Comparison of ENCODE assay signal across 1 cellular context in the genomic region with DNA sequence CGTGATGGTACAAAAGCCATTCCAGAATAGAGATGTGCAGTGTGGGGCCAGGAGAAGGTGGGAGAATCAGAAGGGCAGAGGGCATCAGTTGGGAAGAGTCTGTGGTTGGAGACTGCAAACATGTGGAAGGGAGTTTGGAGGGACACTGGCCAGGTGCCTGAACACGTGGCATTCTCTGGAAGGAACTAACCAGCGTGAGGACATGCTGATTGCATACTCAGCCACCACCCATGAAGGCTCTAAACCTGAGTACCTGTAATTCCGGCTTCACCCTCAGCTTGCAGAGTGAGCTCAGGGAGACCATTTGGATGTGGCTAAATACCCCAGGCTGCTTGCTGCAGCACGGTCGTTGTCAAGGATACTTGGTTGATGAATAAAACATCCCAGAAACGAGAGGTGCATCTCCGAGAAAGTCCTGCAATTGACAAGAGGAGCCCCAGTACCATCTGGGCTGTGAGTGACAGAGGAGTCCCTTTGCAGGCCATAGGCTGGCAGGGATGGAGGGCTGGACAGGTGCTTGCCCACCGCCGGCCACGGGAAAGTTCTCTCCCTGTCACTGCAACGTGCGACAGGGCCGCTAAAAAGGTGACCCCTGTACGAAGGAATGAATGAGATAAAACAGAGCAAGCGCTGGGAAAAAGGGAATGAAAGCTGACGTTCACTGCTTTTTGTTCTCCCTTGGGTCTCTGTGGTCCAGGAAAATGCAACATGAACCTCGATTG.
A peak's percentile ranks its signal among the peaks of the same experiment; 100 is the strongest.
TF ChIP-seq lines count a peak whose summit lies in the region.

No MANE protein-coding gene starts in this region.

TF ChIP-seq in HepG2, 621 proteins besides CTCF, POLR2A, EP300 and RAD21 (continued from another document):
- TF ChIP-seq, protein P1, sequence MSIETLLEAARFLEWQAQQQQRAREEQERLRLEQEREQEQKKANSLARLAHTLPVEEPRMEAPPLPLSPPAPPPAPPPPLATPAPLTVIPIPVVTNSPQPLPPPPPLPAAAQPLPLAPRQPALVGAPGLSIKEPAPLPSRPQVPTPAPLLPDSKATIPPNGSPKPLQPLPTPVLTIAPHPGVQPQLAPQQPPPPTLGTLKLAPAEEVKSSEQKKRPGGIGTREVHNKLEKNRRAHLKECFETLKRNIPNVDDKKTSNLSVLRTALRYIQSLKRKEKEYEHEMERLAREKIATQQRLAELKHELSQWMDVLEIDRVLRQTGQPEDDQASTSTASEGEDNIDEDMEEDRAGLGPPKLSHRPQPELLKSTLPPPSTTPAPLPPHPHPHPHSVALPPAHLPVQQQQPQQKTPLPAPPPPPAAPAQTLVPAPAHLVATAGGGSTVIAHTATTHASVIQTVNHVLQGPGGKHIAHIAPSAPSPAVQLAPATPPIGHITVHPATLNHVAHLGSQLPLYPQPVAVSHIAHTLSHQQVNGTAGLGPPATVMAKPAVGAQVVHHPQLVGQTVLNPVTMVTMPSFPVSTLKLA (IDR thresholded peaks at IDR 0.05), result peak; percentile 82
